Comparison of ENCODE assay signal across 12 cellular contexts in genomic region chr5:72246954-72247442, GRCh38.
A peak's percentile ranks its signal among the peaks of the same experiment; 100 is the strongest.
DNase-seq lines count a peak whose midpoint lies in the region; ATAC-seq and TF ChIP-seq lines count a peak whose summit lies in the region.
"Had no signal": no experiment of that assay in that cellular context is flagged by ENCODE, and none has a peak within 500 bp of the region (broad histone marks: within the 10 kb centered on the region; RNA-seq: fewer than 3 reads in every experiment).

No MANE protein-coding gene starts in this region.

- H3K4me3 ChIP-seq in left ventricle myocardium inferior: no peak overlapping the region
- no peak overlapping the region for H3K4me3 ChIP-seq in cardiac fibroblast (replicated peaks in 1 of 2; ENCODE audit: low read depth in 2 of 2, low read length in 2 of 2)
- no peak overlapping the region for H3K4me3 ChIP-seq in vagina
- no peak overlapping the region for H3K4me3 ChIP-seq in mesendoderm (ENCODE audit: low read length)

- H3K36me3 ChIP-seq in left ventricle myocardium inferior: no peaks in the 10 kb centered on the region
- H3K36me3 ChIP-seq in vagina: no peaks in the 10 kb centered on the region
- no peaks in the 10 kb centered on the region for H3K36me3 ChIP-seq in mesendoderm (ENCODE audit: control insufficient read depth, insufficient read depth, low read length)

- H3K18ac ChIP-seq in mesendoderm (ENCODE audit: low read length): no peak overlapping the region

- no peak overlapping the region for H2BK5ac ChIP-seq in mesendoderm (ENCODE audit: low read length)

- H2BK120ac ChIP-seq in mesendoderm (ENCODE audit: low read depth, low read length): no peak overlapping the region

- TF ChIP-seq POLR2A in vagina (IDR thresholded peaks at IDR 0.05): no peak

- no peak overlapping the region for H4K5ac ChIP-seq in mesendoderm (ENCODE audit: low read length)

- DNase-seq in left ventricle myocardium inferior (no peak), left ventricle myocardium superior (no peak), cardiac fibroblast (ENCODE audit: low read depth in 2 of 2) (peak; percentile 36 to 67), lung microvascular endothelial cell (ENCODE audit: low read depth in 2 of 2) (peak; percentile 50 to 85), vagina (ENCODE audit: extremely low spot score in 2 of 2) (no peak), mesendoderm (no peak)
- DNase-seq in activated effector memory CD4-positive, alpha-beta T cell treated with Interleukin-2 at 50 U/mL for 16 hours: no peak
- DNase-seq: activated CD4-positive, alpha-beta T cell treated with anti-CD3 and anti-CD28 coated beads for 1 hour; activated naive CD4-positive, alpha-beta T cell treated with anti-CD3 and anti-CD28 coated beads, Interleukin-2, amount 10 ng/mL, durations not matched to agents 7 days and 5 days; naive thymus-derived CD8-positive, alpha-beta T cell had no signal

- H3K4ac ChIP-seq in mesendoderm (ENCODE audit: low read depth, low read length): no peak overlapping the region

- H3K9ac ChIP-seq in mesendoderm (ENCODE audit: low read length): no peak overlapping the region
- H3K9ac ChIP-seq: KMS-11 had no signal

- no peak overlapping the region for H2BK15ac ChIP-seq in mesendoderm (replicated peaks; ENCODE audit: low read depth)

- intact Hi-C loops in left ventricle myocardium inferior (cut with micrococcal nuclease): no loop called here
- intact Hi-C loops in left ventricle myocardium superior (cut with micrococcal nuclease): no loop called here
- intact Hi-C loops in vagina (cut with DNase I): no loop called here

- WGBS in mesendoderm (ENCODE audit: extremely low coverage, insufficient coverage, low lambda C conversion rate): no CpG with 5 or more reads among the region's 4 CpGs

- no peak overlapping the region for H3K23ac ChIP-seq in mesendoderm (ENCODE audit: low read length)

- no peaks in the 10 kb centered on the region for H3K79me2 ChIP-seq in mesendoderm (ENCODE audit: control insufficient read depth, insufficient read depth, low read length)

- H3K56ac ChIP-seq in mesendoderm (ENCODE audit: low read length): no peak overlapping the region

- H3K4me1 ChIP-seq in left ventricle myocardium inferior (peaks cover 56% of the 10 kb centered on the region), vagina (peaks cover 59% of the 10 kb centered on the region), mesendoderm (ENCODE audit: control insufficient read depth, low read depth, low read length) (peaks cover 4% of the 10 kb centered on the region)

- H3K9me3 ChIP-seq in left ventricle myocardium inferior (replicated peaks): no peaks in the 10 kb centered on the region
- H3K9me3 ChIP-seq in vagina: no peaks in the 10 kb centered on the region

- H3K79me1 ChIP-seq in mesendoderm (ENCODE audit: low read length): peaks cover 6% of the 10 kb centered on the region

- H3K27me3 ChIP-seq in left ventricle myocardium inferior (ENCODE audit: low read depth): no peaks in the 10 kb centered on the region
- no peaks in the 10 kb centered on the region for H3K27me3 ChIP-seq in vagina
- no peaks in the 10 kb centered on the region for H3K27me3 ChIP-seq in mesendoderm (ENCODE audit: insufficient read depth, low read length, poor library complexity)

- H2AK5ac ChIP-seq in mesendoderm (ENCODE audit: low read length): no peak overlapping the region

- ATAC-seq in left ventricle myocardium superior (no peak), GM19035 (IDR thresholded peaks at IDR 0.05; ENCODE audit: unreplicated experiment) (no peak)

- TF ChIP-seq CTCF in left ventricle myocardium inferior (IDR thresholded peaks at IDR 0.05; ENCODE audit: borderline replicate concordance) (no peak), cardiac fibroblast (IDR thresholded peaks at IDR 0.05; ENCODE audit: low read depth, low read length) (no peak), vagina (IDR thresholded peaks at IDR 0.05) (no peak)

- H3K4me2 ChIP-seq in mesendoderm (ENCODE audit: low read length): no peak overlapping the region
- H3K4me2 ChIP-seq: KMS-11 had no signal

- H3K27ac ChIP-seq in left ventricle myocardium inferior (replicated peaks): peak overlapping the region; percentile 61
- H3K27ac ChIP-seq in vagina: peak overlapping the region; percentile 69
- no peak overlapping the region for H3K27ac ChIP-seq in mesendoderm (ENCODE audit: low read depth, low read length)
- H3K27ac ChIP-seq: KMS-11 had no signal

- no peak overlapping the region for H4K8ac ChIP-seq in mesendoderm (ENCODE audit: low read depth, low read length)

Comparison
In these comparisons a context has a peak if more than half of its experiments do, and no peak if none do; other contexts are left out.
1. DNase-seq: peak in cardiac fibroblast (2 of 2) and lung microvascular endothelial cell (2 of 2); none in left ventricle myocardium inferior (single experiment), left ventricle myocardium superior (single experiment), vagina (0 of 2), mesendoderm (single experiment) and activated effector memory CD4-positive, alpha-beta T cell treated with Interleukin-2 at 50 U/mL for 16 hours (single experiment).